16 cellular contexts compared by ENCODE assay signal in genomic region chr2:45937990-45938389, GRCh38.
DNase-seq lines count a peak whose midpoint lies in the region; ATAC-seq and TF ChIP-seq lines count a peak whose summit lies in the region.
"Had no signal": no experiment of that assay in that cellular context is flagged by ENCODE, and none has a peak within 500 bp of the region (broad histone marks: within the 10 kb centered on the region; RNA-seq: fewer than 3 reads in every experiment).

No MANE protein-coding gene starts in this region.

- H3K4me1 Mint-ChIP-seq in activated CD8-positive, alpha-beta T cell treated with anti-CD3 and anti-CD28 coated beads, Interleukin-2, amount 10 ng/mL, durations not matched to agents 7 days and 5 days (ENCODE audit: low read depth): peaks cover 7% of the 10 kb centered on the region

- no peaks in the 10 kb centered on the region for H3K9me2 ChIP-seq in hepatocyte (replicated peaks; ENCODE audit: insufficient read depth)

- no peak overlapping the region for H3K4me3 Mint-ChIP-seq in activated CD8-positive, alpha-beta T cell treated with anti-CD3 and anti-CD28 coated beads, Interleukin-2, amount 10 ng/mL, durations not matched to agents 7 days and 5 days
- H3K4me3 Mint-ChIP-seq: activated CD4-positive, alpha-beta memory T cell treated with anti-CD3 and anti-CD28 coated beads for 36 hours; activated naive CD8-positive, alpha-beta T cell treated with anti-CD3 and anti-CD28 coated beads, Interleukin-2, amount 10 ng/mL, durations not matched to agents 7 days and 5 days; CD4-positive, alpha-beta memory T cell; T-cell had no signal

- H3K27me3 ChIP-seq in ACC112 (ENCODE audit: insufficient read depth, low read length) (no peaks in the 10 kb centered on the region), RWPE2 (ENCODE audit: insufficient read depth, poor library complexity, severe bottlenecking) (no peaks in the 10 kb centered on the region), hepatocyte (no peaks in the 10 kb centered on the region), psoas muscle (ENCODE audit: insufficient read depth in 3 of 3, low read length in 2 of 3) (no peaks in the 10 kb centered on the region)
- H3K27me3 ChIP-seq: cardiac muscle cell, tibial artery had no signal

- 100% methylated on average over 4 of the region's 4 CpGs for WGBS in hepatocyte (ENCODE audit: low lambda C conversion rate, missing lambda C conversion rate)
- WGBS in psoas muscle, 3 donors: 96 to 100% (median 99%) methylated on average over 4 of the region's 4 CpGs

- H3K27me3 Mint-ChIP-seq in activated CD8-positive, alpha-beta T cell treated with anti-CD3 and anti-CD28 coated beads, Interleukin-2, amount 10 ng/mL, durations not matched to agents 7 days and 5 days (ENCODE audit: low read depth): no peaks in the 10 kb centered on the region
- H3K27me3 Mint-ChIP-seq: activated CD4-positive, alpha-beta memory T cell treated with anti-CD3 and anti-CD28 coated beads for 36 hours; activated naive CD8-positive, alpha-beta T cell treated with anti-CD3 and anti-CD28 coated beads, Interleukin-2, amount 10 ng/mL, durations not matched to agents 7 days and 5 days; CD4-positive, alpha-beta memory T cell; T-cell had no signal

- CTCF ChIA-PET in activated CD8-positive, alpha-beta T cell treated with anti-CD3 and anti-CD28 coated beads, Interleukin-2, amount 10 ng/mL, durations not matched to agents 7 days and 5 days (lab: Charles Lee): interaction anchor here (1.0 to 5.4 kb wide), 2 partner anchors 159 to 294 kb away, joined by 7 to 50 read pairs; no protein-coding TSS in a partner anchor

- DNase-seq in RWPE2 (ENCODE audit: low spot score) (no peak), hepatocyte (ENCODE audit: low spot score) (no peak), psoas muscle (no peak), NCI-H2196 treated with DMSO at 0.1 percent for 48 hours (lab: John Stamatoyannopoulos, UW; ENCODE audit: unreplicated experiment) (no peak)
- DNase-seq in activated CD4-positive, alpha-beta T cell treated with anti-CD3 and anti-CD28 coated beads for 1 hour: no peak
- DNase-seq in activated CD8-positive, alpha-beta T cell treated with anti-CD3 and anti-CD28 coated beads, Interleukin-2, amount 10 ng/mL, durations not matched to agents 7 days and 5 days: no peak
- DNase-seq: activated CD4-positive, alpha-beta memory T cell treated with anti-CD3 and anti-CD28 coated beads for 36 hours; activated naive CD8-positive, alpha-beta T cell treated with anti-CD3 and anti-CD28 coated beads, Interleukin-2, amount 10 ng/mL, durations not matched to agents 7 days and 5 days; activated T-cell treated with anti-CD3 and anti-CD28 coated beads, Interleukin-2, amount 50 U/mL, for 48 hours; CD4-positive, alpha-beta memory T cell; posterior cingulate gyrus; T-cell; tibial artery had no signal

- POLR2A ChIA-PET in activated CD8-positive, alpha-beta T cell treated with anti-CD3 and anti-CD28 coated beads, Interleukin-2, amount 10 ng/mL, durations not matched to agents 7 days and 5 days (lab: Charles Lee): no interaction called here

- H3K4me2 ChIP-seq in hepatocyte: peak overlapping the region; percentile 65

- ATAC-seq in RWPE2 (ENCODE audit: low read depth) (no peak), psoas muscle (no peak), GM19395 (IDR thresholded peaks at IDR 0.05; ENCODE audit: unreplicated experiment) (no peak)
- no peak for ATAC-seq in activated CD8-positive, alpha-beta T cell treated with anti-CD3 and anti-CD28 coated beads, Interleukin-2, amount 10 ng/mL, durations not matched to agents 7 days and 5 days
- ATAC-seq: T-cell had no signal

- H3K4me1 ChIP-seq in ACC112 (ENCODE audit: control insufficient read depth, insufficient read depth, low read length, unreplicated experiment) (peaks cover 38% of the 10 kb centered on the region), RWPE2 (ENCODE audit: insufficient read depth, poor library complexity, severe bottlenecking) (peaks cover 27% of the 10 kb centered on the region), hepatocyte (ENCODE audit: insufficient read depth) (peaks cover 25% of the 10 kb centered on the region), psoas muscle (peaks cover 29% of the 10 kb centered on the region)

- no peak overlapping the region for H3K27ac Mint-ChIP-seq in activated CD8-positive, alpha-beta T cell treated with anti-CD3 and anti-CD28 coated beads, Interleukin-2, amount 10 ng/mL, durations not matched to agents 7 days and 5 days
- H3K27ac Mint-ChIP-seq: activated CD4-positive, alpha-beta memory T cell treated with anti-CD3 and anti-CD28 coated beads for 36 hours; activated naive CD8-positive, alpha-beta T cell treated with anti-CD3 and anti-CD28 coated beads, Interleukin-2, amount 10 ng/mL, durations not matched to agents 7 days and 5 days; T-cell had no signal

- intact Hi-C loops in psoas muscle (cut with DNase I): loop anchor here (2.0 to 5.0 kb wide), 4 partner anchors 115 to 295 kb away; no protein-coding TSS in a partner anchor

- H4K20me1 ChIP-seq in hepatocyte (ENCODE audit: insufficient read depth, poor library complexity, severe bottlenecking): no peaks in the 10 kb centered on the region

- H3K4me3 ChIP-seq in ACC112 (ENCODE audit: low read depth, low read length) (no peak overlapping the region), RWPE2 (ENCODE audit: severe bottlenecking) (no peak overlapping the region), hepatocyte (no peak overlapping the region), psoas muscle (no peak overlapping the region)
- H3K4me3 ChIP-seq: cardiac muscle cell had no signal

- H3K36me3 ChIP-seq in ACC112 (ENCODE audit: insufficient read depth, low read length) (no peaks in the 10 kb centered on the region), RWPE2 (ENCODE audit: low read depth) (no peaks in the 10 kb centered on the region), hepatocyte (replicated peaks; ENCODE audit: insufficient read depth, low read depth) (no peaks in the 10 kb centered on the region), psoas muscle (ENCODE audit: insufficient read depth in 1 of 2, low read depth in 1 of 2) (no peaks in the 10 kb centered on the region)
- H3K36me3 ChIP-seq: cardiac muscle cell, tibial artery had no signal

- no peaks in the 10 kb centered on the region for H3K9me3 Mint-ChIP-seq in activated CD8-positive, alpha-beta T cell treated with anti-CD3 and anti-CD28 coated beads, Interleukin-2, amount 10 ng/mL, durations not matched to agents 7 days and 5 days (ENCODE audit: insufficient read depth)
- H3K9me3 Mint-ChIP-seq: activated CD4-positive, alpha-beta memory T cell treated with anti-CD3 and anti-CD28 coated beads for 36 hours; activated naive CD8-positive, alpha-beta T cell treated with anti-CD3 and anti-CD28 coated beads, Interleukin-2, amount 10 ng/mL, durations not matched to agents 7 days and 5 days; CD4-positive, alpha-beta memory T cell; T-cell had no signal

- H2AFZ ChIP-seq in ACC112 (ENCODE audit: low read length, unreplicated experiment): no peak overlapping the region
- no peak overlapping the region for H2AFZ ChIP-seq in hepatocyte

- H3K27ac ChIP-seq in ACC112 (ENCODE audit: low read depth, low read length) (peak overlapping the region; percentile 90), RWPE2 (ENCODE audit: poor library complexity, severe bottlenecking) (peak overlapping the region; percentile 84), hepatocyte (peak overlapping the region; percentile 86), psoas muscle (peak overlapping the region; percentile 64)
- H3K27ac ChIP-seq: cardiac muscle cell, tibial artery had no signal

- no peak for TF ChIP-seq CTCF in RWPE2 (IDR thresholded peaks at IDR 0.05; ENCODE audit: poor library complexity, severe bottlenecking)
- TF ChIP-seq CTCF in hepatocyte (IDR thresholded peaks at IDR 0.05; ENCODE audit: poor library complexity): no peak
- TF ChIP-seq CTCF in psoas muscle (IDR thresholded peaks at IDR 0.05): no peak

- H3K79me2 ChIP-seq in ACC112 (ENCODE audit: control insufficient read depth, insufficient read depth, low read length, unreplicated experiment) (no peaks in the 10 kb centered on the region), hepatocyte (no peaks in the 10 kb centered on the region)

- H3K9me3 ChIP-seq in RWPE2 (ENCODE audit: severe bottlenecking): no peaks in the 10 kb centered on the region
- no peaks in the 10 kb centered on the region for H3K9me3 ChIP-seq in hepatocyte (ENCODE audit: low read depth)
- no peaks in the 10 kb centered on the region for H3K9me3 ChIP-seq in psoas muscle
- H3K9me3 ChIP-seq: tibial artery had no signal

- no peaks in the 10 kb centered on the region for H3K36me3 Mint-ChIP-seq in activated CD8-positive, alpha-beta T cell treated with anti-CD3 and anti-CD28 coated beads, Interleukin-2, amount 10 ng/mL, durations not matched to agents 7 days and 5 days (ENCODE audit: low read depth)
- H3K36me3 Mint-ChIP-seq: activated CD4-positive, alpha-beta memory T cell treated with anti-CD3 and anti-CD28 coated beads for 36 hours; activated naive CD8-positive, alpha-beta T cell treated with anti-CD3 and anti-CD28 coated beads, Interleukin-2, amount 10 ng/mL, durations not matched to agents 7 days and 5 days; CD4-positive, alpha-beta memory T cell had no signal
